ENCODE assay signal across 1 cellular context in the genomic region with DNA sequence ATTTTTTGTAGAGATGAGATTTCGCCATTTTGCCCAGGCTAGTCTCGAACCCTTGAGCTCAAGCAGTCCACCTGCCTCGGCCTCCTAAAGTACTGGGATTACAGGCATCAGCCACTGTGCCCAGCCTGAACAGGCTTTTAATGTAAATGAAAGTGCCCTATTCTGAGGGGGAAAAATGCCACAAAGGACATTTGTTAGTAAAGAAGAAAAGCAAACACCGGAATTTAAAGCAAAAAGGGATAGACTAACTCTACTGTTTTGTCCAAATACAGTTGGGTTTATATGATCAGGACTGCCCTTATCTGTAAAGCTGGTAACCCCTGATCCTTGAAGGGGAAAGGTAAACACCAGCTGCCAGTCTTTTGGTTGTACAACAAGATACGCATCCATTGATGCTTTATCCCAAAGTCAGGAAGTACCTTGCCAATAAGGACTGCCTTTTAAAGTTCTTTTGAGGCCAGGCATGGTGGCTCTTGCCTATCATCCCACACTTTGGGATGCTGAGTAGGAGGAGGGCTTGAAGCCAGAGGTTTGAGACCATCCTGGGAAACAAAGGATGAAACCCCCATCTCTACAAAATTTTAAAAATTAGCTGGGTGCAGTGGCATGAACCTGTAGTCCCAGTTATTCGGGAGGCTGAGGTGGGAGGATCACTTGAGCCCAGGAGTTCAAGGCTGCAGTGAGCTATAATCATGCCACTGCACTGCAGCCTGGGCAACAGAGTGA.
A peak's percentile ranks its signal among the peaks of the same experiment; 100 is the strongest.
TF ChIP-seq lines count a peak whose summit lies in the region.

No MANE protein-coding gene starts in this region.

TF ChIP-seq in HepG2, 621 proteins besides CTCF, POLR2A, EP300 and RAD21 (continued from another document):
- TF ChIP-seq, protein P1, sequence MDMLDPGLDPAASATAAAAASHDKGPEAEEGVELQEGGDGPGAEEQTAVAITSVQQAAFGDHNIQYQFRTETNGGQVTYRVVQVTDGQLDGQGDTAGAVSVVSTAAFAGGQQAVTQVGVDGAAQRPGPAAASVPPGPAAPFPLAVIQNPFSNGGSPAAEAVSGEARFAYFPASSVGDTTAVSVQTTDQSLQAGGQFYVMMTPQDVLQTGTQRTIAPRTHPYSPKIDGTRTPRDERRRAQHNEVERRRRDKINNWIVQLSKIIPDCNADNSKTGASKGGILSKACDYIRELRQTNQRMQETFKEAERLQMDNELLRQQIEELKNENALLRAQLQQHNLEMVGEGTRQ (IDR thresholded peaks at IDR 0.05; ENCODE audit: low read depth, low read length), result no peak
- TF ChIP-seq, protein P1 (CRISPR knock-in tag; IDR thresholded peaks at IDR 0.05; ENCODE audit: borderline replicate concordance), result no peak
- TF ChIP-seq TCF7L2 (IDR thresholded peaks at IDR 0.05; ENCODE audit: low read depth, low read length) (no peak), ZNF317 (CRISPR knock-in tag; IDR thresholded peaks at IDR 0.05) (peak; percentile 88), SMARCC2 (IDR thresholded peaks at IDR 0.05) (no peak), ZKSCAN1 (IDR thresholded peaks at IDR 0.05; ENCODE audit: low read length) (no peak), ZFP90 (CRISPR knock-in tag; IDR thresholded peaks at IDR 0.05; ENCODE audit: borderline replicate concordance) (peak; percentile 64; the same call in 1 of the 2 replicates), HHEX (CRISPR knock-in tag; IDR thresholded peaks at IDR 0.05) (peak; percentile 96), SMYD3 (CRISPR knock-in tag; IDR thresholded peaks at IDR 0.05) (no peak), ZNF850 (CRISPR knock-in tag; conservative IDR thresholded peaks at IDR 0.05) (no peak), ZNF232 (CRISPR knock-in tag; IDR thresholded peaks at IDR 0.05; ENCODE audit: borderline replicate concordance) (no peak), KDM5B (CRISPR knock-in tag; IDR thresholded peaks at IDR 0.05; ENCODE audit: borderline replicate concordance) (no peak), ZNF572 (CRISPR knock-in tag; IDR thresholded peaks at IDR 0.05) (no peak), ZNF746 (CRISPR knock-in tag; IDR thresholded peaks at IDR 0.05) (peak; percentile 84; the same call in 1 of the 2 replicates), GATAD1 (CRISPR knock-in tag; IDR thresholded peaks at IDR 0.05) (peak; percentile 47; the same call in 1 of the 2 replicates), RCOR2 (CRISPR knock-in tag; IDR thresholded peaks at IDR 0.05) (peak; percentile 88; the same call in 1 of the 2 replicates), ZNF547 (CRISPR knock-in tag; IDR thresholded peaks at IDR 0.05) (no peak), JUN (CRISPR knock-in tag; IDR thresholded peaks at IDR 0.05) (peak; percentile 77), NCOA1 (CRISPR knock-in tag; IDR thresholded peaks at IDR 0.05) (no peak), CHD4 (IDR thresholded peaks at IDR 0.05; ENCODE audit: borderline replicate concordance, low read length) (peak; percentile 80; the same call in 1 of the 2 replicates), HNF4G (IDR thresholded peaks at IDR 0.05; ENCODE audit: borderline replicate concordance, low read depth, low read length) (peak; percentile 80), HNF4G (CRISPR knock-in tag; IDR thresholded peaks at IDR 0.05; ENCODE audit: borderline replicate concordance, low read depth) (no peak), ARNT2 (CRISPR knock-in tag; IDR thresholded peaks at IDR 0.05; ENCODE audit: low read depth) (peak; percentile 76), NBN (conservative IDR thresholded peaks at IDR 0.05) (no peak), ZNF546 (CRISPR knock-in tag; conservative IDR thresholded peaks at IDR 0.05) (no peak), SYNCRIP (IDR thresholded peaks at IDR 0.05; ENCODE audit: insufficient read depth, low read depth, low read length) (no peak)
- TF ChIP-seq, protein P2, sequence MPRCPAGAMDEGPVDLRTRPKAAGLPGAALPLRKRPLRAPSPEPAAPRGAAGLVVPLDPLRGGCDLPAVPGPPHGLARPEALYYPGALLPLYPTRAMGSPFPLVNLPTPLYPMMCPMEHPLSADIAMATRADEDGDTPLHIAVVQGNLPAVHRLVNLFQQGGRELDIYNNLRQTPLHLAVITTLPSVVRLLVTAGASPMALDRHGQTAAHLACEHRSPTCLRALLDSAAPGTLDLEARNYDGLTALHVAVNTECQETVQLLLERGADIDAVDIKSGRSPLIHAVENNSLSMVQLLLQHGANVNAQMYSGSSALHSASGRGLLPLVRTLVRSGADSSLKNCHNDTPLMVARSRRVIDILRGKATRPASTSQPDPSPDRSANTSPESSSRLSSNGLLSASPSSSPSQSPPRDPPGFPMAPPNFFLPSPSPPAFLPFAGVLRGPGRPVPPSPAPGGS (CRISPR knock-in tag; IDR thresholded peaks at IDR 0.05), result no peak
- TF ChIP-seq, protein P3, sequence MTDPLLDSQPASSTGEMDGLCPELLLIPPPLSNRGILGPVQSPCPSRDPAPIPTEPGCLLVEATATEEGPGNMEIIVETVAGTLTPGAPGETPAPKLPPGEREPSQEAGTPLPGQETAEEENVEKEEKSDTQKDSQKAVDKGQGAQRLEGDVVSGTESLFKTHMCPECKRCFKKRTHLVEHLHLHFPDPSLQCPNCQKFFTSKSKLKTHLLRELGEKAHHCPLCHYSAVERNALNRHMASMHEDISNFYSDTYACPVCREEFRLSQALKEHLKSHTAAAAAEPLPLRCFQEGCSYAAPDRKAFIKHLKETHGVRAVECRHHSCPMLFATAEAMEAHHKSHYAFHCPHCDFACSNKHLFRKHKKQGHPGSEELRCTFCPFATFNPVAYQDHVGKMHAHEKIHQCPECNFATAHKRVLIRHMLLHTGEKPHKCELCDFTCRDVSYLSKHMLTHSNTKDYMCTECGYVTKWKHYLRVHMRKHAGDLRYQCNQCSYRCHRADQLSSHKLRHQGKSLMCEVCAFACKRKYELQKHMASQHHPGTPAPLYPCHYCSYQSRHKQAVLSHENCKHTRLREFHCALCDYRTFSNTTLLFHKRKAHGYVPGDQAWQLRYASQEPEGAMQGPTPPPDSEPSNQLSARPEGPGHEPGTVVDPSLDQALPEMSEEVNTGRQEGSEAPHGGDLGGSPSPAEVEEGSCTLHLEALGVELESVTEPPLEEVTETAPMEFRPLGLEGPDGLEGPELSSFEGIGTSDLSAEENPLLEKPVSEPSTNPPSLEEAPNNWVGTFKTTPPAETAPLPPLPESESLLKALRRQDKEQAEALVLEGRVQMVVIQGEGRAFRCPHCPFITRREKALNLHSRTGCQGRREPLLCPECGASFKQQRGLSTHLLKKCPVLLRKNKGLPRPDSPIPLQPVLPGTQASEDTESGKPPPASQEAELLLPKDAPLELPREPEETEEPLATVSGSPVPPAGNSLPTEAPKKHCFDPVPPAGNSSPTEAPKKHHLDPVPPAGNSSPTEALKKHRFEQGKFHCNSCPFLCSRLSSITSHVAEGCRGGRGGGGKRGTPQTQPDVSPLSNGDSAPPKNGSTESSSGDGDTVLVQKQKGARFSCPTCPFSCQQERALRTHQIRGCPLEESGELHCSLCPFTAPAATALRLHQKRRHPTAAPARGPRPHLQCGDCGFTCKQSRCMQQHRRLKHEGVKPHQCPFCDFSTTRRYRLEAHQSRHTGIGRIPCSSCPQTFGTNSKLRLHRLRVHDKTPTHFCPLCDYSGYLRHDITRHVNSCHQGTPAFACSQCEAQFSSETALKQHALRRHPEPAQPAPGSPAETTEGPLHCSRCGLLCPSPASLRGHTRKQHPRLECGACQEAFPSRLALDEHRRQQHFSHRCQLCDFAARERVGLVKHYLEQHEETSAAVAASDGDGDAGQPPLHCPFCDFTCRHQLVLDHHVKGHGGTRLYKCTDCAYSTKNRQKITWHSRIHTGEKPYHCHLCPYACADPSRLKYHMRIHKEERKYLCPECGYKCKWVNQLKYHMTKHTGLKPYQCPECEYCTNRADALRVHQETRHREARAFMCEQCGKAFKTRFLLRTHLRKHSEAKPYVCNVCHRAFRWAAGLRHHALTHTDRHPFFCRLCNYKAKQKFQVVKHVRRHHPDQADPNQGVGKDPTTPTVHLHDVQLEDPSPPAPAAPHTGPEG (CRISPR knock-in tag; IDR thresholded peaks at IDR 0.05), result peak; percentile 68; the same call in 1 of the 2 replicates
- TF ChIP-seq, protein P4, sequence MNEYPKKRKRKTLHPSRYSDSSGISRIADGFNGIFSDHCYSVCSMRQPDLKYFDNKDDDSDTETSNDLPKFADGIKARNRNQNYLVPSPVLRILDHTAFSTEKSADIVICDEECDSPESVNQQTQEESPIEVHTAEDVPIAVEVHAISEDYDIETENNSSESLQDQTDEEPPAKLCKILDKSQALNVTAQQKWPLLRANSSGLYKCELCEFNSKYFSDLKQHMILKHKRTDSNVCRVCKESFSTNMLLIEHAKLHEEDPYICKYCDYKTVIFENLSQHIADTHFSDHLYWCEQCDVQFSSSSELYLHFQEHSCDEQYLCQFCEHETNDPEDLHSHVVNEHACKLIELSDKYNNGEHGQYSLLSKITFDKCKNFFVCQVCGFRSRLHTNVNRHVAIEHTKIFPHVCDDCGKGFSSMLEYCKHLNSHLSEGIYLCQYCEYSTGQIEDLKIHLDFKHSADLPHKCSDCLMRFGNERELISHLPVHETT (CRISPR knock-in tag; conservative IDR thresholded peaks at IDR 0.05), result 0 out of 2 replicates have a peak, but pooled peaks have one; percentile 47
- TF ChIP-seq, protein P5, sequence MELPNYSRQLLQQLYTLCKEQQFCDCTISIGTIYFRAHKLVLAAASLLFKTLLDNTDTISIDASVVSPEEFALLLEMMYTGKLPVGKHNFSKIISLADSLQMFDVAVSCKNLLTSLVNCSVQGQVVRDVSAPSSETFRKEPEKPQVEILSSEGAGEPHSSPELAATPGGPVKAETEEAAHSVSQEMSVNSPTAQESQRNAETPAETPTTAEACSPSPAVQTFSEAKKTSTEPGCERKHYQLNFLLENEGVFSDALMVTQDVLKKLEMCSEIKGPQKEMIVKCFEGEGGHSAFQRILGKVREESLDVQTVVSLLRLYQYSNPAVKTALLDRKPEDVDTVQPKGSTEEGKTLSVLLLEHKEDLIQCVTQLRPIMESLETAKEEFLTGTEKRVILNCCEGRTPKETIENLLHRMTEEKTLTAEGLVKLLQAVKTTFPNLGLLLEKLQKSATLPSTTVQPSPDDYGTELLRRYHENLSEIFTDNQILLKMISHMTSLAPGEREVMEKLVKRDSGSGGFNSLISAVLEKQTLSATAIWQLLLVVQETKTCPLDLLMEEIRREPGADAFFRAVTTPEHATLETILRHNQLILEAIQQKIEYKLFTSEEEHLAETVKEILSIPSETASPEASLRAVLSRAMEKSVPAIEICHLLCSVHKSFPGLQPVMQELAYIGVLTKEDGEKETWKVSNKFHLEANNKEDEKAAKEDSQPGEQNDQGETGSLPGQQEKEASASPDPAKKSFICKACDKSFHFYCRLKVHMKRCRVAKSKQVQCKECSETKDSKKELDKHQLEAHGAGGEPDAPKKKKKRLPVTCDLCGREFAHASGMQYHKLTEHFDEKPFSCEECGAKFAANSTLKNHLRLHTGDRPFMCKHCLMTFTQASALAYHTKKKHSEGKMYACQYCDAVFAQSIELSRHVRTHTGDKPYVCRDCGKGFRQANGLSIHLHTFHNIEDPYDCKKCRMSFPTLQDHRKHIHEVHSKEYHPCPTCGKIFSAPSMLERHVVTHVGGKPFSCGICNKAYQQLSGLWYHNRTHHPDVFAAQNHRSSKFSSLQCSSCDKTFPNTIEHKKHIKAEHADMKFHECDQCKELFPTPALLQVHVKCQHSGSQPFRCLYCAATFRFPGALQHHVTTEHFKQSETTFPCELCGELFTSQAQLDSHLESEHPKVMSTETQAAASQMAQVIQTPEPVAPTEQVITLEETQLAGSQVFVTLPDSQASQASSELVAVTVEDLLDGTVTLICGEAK (IDR thresholded peaks at IDR 0.05), result no peak
- TF ChIP-seq, protein P5 (CRISPR knock-in tag; IDR thresholded peaks at IDR 0.05), result no peak; the same call in 1 of the 2 replicates
- TF ChIP-seq, protein P6, sequence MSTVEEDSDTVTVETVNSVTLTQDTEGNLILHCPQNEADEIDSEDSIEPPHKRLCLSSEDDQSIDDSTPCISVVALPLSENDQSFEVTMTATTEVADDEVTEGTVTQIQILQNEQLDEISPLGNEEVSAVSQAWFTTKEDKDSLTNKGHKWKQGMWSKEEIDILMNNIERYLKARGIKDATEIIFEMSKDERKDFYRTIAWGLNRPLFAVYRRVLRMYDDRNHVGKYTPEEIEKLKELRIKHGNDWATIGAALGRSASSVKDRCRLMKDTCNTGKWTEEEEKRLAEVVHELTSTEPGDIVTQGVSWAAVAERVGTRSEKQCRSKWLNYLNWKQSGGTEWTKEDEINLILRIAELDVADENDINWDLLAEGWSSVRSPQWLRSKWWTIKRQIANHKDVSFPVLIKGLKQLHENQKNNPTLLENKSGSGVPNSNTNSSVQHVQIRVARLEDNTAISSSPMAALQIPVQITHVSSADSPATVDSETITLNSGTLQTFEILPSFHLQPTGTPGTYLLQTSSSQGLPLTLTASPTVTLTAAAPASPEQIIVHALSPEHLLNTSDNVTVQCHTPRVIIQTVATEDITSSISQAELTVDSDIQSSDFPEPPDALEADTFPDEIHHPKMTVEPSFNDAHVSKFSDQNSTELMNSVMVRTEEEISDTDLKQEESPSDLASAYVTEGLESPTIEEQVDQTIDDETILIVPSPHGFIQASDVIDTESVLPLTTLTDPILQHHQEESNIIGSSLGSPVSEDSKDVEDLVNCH (CRISPR knock-in tag; IDR thresholded peaks at IDR 0.05), result no peak
